In the genomic region with DNA sequence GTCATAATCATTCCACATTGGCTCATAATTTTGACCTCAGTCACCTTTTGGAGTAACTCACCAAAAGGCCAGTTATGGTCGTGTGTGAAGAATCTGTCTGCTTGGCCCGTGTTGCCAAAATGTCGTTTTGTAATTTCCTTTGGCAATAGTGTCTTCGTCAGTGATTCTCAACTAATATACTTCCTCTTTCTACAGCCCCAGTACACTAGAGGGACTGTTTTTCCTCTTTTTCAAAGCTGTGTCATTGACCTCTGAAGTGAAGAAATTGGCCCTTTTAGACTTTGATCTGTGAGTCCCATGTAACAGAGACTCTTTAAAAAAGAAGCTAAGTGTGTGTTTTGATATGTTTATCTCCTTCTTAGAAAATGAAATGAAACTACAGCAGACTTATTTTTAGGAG, we compare ENCODE assay signal across 1 cellular context.
TF ChIP-seq lines count a peak whose summit lies in the region.

No MANE protein-coding gene starts in this region.

TF ChIP-seq in HepG2, 621 proteins besides CTCF, POLR2A, EP300 and RAD21 (continued from another document):
- TF ChIP-seq, protein P1, sequence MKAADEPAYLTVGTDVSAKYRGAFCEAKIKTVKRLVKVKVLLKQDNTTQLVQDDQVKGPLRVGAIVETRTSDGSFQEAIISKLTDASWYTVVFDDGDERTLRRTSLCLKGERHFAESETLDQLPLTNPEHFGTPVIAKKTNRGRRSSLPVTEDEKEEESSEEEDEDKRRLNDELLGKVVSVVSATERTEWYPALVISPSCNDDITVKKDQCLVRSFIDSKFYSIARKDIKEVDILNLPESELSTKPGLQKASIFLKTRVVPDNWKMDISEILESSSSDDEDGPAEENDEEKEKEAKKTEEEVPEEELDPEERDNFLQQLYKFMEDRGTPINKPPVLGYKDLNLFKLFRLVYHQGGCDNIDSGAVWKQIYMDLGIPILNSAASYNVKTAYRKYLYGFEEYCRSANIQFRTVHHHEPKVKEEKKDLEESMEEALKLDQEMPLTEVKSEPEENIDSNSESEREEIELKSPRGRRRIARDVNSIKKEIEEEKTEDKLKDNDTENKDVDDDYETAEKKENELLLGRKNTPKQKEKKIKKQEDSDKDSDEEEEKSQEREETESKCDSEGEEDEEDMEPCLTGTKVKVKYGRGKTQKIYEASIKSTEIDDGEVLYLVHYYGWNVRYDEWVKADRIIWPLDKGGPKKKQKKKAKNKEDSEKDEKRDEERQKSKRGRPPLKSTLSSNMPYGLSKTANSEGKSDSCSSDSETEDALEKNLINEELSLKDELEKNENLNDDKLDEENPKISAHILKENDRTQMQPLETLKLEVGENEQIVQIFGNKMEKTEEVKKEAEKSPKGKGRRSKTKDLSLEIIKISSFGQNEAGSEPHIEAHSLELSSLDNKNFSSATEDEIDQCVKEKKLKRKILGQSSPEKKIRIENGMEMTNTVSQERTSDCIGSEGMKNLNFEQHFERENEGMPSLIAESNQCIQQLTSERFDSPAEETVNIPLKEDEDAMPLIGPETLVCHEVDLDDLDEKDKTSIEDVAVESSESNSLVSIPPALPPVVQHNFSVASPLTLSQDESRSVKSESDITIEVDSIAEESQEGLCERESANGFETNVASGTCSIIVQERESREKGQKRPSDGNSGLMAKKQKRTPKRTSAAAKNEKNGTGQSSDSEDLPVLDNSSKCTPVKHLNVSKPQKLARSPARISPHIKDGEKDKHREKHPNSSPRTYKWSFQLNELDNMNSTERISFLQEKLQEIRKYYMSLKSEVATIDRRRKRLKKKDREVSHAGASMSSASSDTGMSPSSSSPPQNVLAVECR (CRISPR knock-in tag; IDR thresholded peaks at IDR 0.05; ENCODE audit: borderline replicate concordance): peak; percentile 23; the same call in 1 of the 2 replicates
- peak; percentile 60; the same call in 1 of the 2 replicates for TF ChIP-seq ELF1 (CRISPR knock-in tag; IDR thresholded peaks at IDR 0.05)
- TF ChIP-seq, protein P2, sequence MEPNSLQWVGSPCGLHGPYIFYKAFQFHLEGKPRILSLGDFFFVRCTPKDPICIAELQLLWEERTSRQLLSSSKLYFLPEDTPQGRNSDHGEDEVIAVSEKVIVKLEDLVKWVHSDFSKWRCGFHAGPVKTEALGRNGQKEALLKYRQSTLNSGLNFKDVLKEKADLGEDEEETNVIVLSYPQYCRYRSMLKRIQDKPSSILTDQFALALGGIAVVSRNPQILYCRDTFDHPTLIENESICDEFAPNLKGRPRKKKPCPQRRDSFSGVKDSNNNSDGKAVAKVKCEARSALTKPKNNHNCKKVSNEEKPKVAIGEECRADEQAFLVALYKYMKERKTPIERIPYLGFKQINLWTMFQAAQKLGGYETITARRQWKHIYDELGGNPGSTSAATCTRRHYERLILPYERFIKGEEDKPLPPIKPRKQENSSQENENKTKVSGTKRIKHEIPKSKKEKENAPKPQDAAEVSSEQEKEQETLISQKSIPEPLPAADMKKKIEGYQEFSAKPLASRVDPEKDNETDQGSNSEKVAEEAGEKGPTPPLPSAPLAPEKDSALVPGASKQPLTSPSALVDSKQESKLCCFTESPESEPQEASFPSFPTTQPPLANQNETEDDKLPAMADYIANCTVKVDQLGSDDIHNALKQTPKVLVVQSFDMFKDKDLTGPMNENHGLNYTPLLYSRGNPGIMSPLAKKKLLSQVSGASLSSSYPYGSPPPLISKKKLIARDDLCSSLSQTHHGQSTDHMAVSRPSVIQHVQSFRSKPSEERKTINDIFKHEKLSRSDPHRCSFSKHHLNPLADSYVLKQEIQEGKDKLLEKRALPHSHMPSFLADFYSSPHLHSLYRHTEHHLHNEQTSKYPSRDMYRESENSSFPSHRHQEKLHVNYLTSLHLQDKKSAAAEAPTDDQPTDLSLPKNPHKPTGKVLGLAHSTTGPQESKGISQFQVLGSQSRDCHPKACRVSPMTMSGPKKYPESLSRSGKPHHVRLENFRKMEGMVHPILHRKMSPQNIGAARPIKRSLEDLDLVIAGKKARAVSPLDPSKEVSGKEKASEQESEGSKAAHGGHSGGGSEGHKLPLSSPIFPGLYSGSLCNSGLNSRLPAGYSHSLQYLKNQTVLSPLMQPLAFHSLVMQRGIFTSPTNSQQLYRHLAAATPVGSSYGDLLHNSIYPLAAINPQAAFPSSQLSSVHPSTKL (CRISPR knock-in tag; IDR thresholded peaks at IDR 0.05): peak; percentile 89
- TF ChIP-seq FOXO1 (CRISPR knock-in tag; IDR thresholded peaks at IDR 0.05): peak; percentile 35; the same call in 1 of the 2 replicates
- no peak for TF ChIP-seq ZSCAN20 (CRISPR knock-in tag; IDR thresholded peaks at IDR 0.05; ENCODE audit: borderline replicate concordance)
- TF ChIP-seq SP1 (IDR thresholded peaks at IDR 0.05): no peak
- no peak for TF ChIP-seq SP1 (CRISPR knock-in tag; IDR thresholded peaks at IDR 0.05)
- peak; percentile 22; the same call in 1 of the 2 replicates for TF ChIP-seq STAG1 (CRISPR knock-in tag; IDR thresholded peaks at IDR 0.05)
- peak; percentile 82 for TF ChIP-seq ELF3 (CRISPR knock-in tag; IDR thresholded peaks at IDR 0.05)
- TF ChIP-seq SAP130 (CRISPR knock-in tag; IDR thresholded peaks at IDR 0.05; ENCODE audit: low read depth): peak; percentile 70
- no peak for TF ChIP-seq TAF1 (CRISPR knock-in tag; IDR thresholded peaks at IDR 0.05)
- TF ChIP-seq NR2C2 (CRISPR knock-in tag; IDR thresholded peaks at IDR 0.05; ENCODE audit: borderline replicate concordance): peak; percentile 57
- TF ChIP-seq PAWR (CRISPR knock-in tag; IDR thresholded peaks at IDR 0.05; ENCODE audit: borderline replicate concordance): no peak
- peak; percentile 30; the same call in 1 of the 2 replicates for TF ChIP-seq ZNF317 (CRISPR knock-in tag; IDR thresholded peaks at IDR 0.05)
- TF ChIP-seq, protein P3, sequence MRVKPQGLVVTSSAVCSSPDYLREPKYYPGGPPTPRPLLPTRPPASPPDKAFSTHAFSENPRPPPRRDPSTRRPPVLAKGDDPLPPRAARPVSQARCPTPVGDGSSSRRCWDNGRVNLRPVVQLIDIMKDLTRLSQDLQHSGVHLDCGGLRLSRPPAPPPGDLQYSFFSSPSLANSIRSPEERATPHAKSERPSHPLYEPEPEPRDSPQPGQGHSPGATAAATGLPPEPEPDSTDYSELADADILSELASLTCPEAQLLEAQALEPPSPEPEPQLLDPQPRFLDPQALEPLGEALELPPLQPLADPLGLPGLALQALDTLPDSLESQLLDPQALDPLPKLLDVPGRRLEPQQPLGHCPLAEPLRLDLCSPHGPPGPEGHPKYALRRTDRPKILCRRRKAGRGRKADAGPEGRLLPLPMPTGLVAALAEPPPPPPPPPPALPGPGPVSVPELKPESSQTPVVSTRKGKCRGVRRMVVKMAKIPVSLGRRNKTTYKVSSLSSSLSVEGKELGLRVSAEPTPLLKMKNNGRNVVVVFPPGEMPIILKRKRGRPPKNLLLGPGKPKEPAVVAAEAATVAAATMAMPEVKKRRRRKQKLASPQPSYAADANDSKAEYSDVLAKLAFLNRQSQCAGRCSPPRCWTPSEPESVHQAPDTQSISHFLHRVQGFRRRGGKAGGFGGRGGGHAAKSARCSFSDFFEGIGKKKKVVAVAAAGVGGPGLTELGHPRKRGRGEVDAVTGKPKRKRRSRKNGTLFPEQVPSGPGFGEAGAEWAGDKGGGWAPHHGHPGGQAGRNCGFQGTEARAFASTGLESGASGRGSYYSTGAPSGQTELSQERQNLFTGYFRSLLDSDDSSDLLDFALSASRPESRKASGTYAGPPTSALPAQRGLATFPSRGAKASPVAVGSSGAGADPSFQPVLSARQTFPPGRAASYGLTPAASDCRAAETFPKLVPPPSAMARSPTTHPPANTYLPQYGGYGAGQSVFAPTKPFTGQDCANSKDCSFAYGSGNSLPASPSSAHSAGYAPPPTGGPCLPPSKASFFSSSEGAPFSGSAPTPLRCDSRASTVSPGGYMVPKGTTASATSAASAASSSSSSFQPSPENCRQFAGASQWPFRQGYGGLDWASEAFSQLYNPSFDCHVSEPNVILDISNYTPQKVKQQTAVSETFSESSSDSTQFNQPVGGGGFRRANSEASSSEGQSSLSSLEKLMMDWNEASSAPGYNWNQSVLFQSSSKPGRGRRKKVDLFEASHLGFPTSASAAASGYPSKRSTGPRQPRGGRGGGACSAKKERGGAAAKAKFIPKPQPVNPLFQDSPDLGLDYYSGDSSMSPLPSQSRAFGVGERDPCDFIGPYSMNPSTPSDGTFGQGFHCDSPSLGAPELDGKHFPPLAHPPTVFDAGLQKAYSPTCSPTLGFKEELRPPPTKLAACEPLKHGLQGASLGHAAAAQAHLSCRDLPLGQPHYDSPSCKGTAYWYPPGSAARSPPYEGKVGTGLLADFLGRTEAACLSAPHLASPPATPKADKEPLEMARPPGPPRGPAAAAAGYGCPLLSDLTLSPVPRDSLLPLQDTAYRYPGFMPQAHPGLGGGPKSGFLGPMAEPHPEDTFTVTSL (CRISPR knock-in tag; IDR thresholded peaks at IDR 0.05; ENCODE audit: borderline replicate concordance): peak; percentile 64; the same call in 1 of the 2 replicates
- no peak for TF ChIP-seq MEF2D (CRISPR knock-in tag; IDR thresholded peaks at IDR 0.05)
- TF ChIP-seq, protein P4, sequence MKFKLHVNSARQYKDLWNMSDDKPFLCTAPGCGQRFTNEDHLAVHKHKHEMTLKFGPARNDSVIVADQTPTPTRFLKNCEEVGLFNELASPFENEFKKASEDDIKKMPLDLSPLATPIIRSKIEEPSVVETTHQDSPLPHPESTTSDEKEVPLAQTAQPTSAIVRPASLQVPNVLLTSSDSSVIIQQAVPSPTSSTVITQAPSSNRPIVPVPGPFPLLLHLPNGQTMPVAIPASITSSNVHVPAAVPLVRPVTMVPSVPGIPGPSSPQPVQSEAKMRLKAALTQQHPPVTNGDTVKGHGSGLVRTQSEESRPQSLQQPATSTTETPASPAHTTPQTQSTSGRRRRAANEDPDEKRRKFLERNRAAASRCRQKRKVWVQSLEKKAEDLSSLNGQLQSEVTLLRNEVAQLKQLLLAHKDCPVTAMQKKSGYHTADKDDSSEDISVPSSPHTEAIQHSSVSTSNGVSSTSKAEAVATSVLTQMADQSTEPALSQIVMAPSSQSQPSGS (CRISPR knock-in tag; IDR thresholded peaks at IDR 0.05): peak; percentile 28; the same call in 1 of the 2 replicates
- TF ChIP-seq, protein P5, sequence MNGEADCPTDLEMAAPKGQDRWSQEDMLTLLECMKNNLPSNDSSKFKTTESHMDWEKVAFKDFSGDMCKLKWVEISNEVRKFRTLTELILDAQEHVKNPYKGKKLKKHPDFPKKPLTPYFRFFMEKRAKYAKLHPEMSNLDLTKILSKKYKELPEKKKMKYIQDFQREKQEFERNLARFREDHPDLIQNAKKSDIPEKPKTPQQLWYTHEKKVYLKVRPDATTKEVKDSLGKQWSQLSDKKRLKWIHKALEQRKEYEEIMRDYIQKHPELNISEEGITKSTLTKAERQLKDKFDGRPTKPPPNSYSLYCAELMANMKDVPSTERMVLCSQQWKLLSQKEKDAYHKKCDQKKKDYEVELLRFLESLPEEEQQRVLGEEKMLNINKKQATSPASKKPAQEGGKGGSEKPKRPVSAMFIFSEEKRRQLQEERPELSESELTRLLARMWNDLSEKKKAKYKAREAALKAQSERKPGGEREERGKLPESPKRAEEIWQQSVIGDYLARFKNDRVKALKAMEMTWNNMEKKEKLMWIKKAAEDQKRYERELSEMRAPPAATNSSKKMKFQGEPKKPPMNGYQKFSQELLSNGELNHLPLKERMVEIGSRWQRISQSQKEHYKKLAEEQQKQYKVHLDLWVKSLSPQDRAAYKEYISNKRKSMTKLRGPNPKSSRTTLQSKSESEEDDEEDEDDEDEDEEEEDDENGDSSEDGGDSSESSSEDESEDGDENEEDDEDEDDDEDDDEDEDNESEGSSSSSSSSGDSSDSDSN (CRISPR knock-in tag; IDR thresholded peaks at IDR 0.05): no peak
- TF ChIP-seq, protein P6, sequence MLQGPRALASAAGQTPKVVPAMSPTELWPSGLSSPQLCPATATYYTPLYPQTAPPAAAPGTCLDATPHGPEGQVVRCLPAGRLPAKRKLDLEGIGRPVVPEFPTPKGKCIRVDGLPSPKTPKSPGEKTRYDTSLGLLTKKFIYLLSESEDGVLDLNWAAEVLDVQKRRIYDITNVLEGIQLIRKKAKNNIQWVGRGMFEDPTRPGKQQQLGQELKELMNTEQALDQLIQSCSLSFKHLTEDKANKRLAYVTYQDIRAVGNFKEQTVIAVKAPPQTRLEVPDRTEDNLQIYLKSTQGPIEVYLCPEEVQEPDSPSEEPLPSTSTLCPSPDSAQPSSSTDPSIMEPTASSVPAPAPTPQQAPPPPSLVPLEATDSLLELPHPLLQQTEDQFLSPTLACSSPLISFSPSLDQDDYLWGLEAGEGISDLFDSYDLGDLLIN (CRISPR knock-in tag; IDR thresholded peaks at IDR 0.05; ENCODE audit: borderline replicate concordance): no peak
- TF ChIP-seq, protein P7, sequence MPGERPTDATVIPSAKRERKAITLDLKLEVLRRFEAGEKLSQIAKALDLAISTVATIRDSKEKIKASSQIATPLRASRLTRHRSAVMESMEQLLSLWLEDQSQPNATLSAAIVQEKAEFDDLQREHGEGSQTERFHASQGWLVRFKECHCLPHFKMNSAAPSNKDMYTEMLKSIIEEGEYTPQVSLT (CRISPR knock-in tag; IDR thresholded peaks at IDR 0.05; ENCODE audit: borderline replicate concordance, low read depth): no peak
- peak; percentile 69 for TF ChIP-seq NCOA2 (CRISPR knock-in tag; IDR thresholded peaks at IDR 0.05)
- TF ChIP-seq HMG20B (CRISPR knock-in tag; conservative IDR thresholded peaks at IDR 0.05): no peak
- 0 out of 2 replicates have a peak, but pooled peaks have one; percentile 36 for TF ChIP-seq SIX1 (CRISPR knock-in tag; IDR thresholded peaks at IDR 0.05; ENCODE audit: borderline replicate concordance)
